37 cellular contexts compared by ENCODE assay signal in genomic region chr1:114258633-114259032, GRCh38.
"Had no signal": no experiment of that assay in that cellular context is flagged by ENCODE, and none has a peak within 500 bp of the region (broad histone marks: within the 10 kb centered on the region; RNA-seq: fewer than 3 reads in every experiment).

No MANE protein-coding gene starts in this region.

- H3K27ac Mint-ChIP-seq: activated B cell treated with CpG ODN at 0.5 μM for 24 hours; activated CD4-positive, alpha-beta memory T cell treated with anti-CD3 and anti-CD28 coated beads for 36 hours; activated CD4-positive, alpha-beta T cell treated with anti-CD3 and anti-CD28 coated beads, Interleukin-2, amount 10 ng/mL, durations not matched to agents 24 days and 14 days; activated CD8-positive, alpha-beta T cell treated with anti-CD3 and anti-CD28 coated beads for 36 hours; activated naive CD4-positive, alpha-beta T cell treated with anti-CD3 and anti-CD28 coated beads for 36 hours; activated naive CD4-positive, alpha-beta T cell treated with anti-CD3 and anti-CD28 coated beads, Interleukin-2, amount 50 U/mL, for 72 hours; activated naive CD8-positive, alpha-beta T cell treated with anti-CD3 and anti-CD28 coated beads for 36 hours; activated T-cell treated with anti-CD3 and anti-CD28 coated beads, Interleukin-2, amount 50 U/mL, for 72 hours; activated T-helper 1 cell treated with anti-CD3 and anti-CD28 coated beads, Interleukin-12 subunit alpha, Interleukin-12 subunit beta, Interleukin-2, Interleukin-4 antibody, amounts not matched to agents 30 ng/mL and 10 ng/mL and 1 ng/mL, durations not matched to agents 14 hours and 24 hours and 36 hours; activated T-helper 17 cell treated with anti-CD3 and anti-CD28 coated beads, Interleukin-2, amount 50 U/mL, for 72 hours; T-helper 1 cell treated with Interleukin-12 subunit alpha and Interleukin-12 subunit beta and Interleukin-4 antibody, amounts not matched to agents 30 μg/mL and 1 μg/mL, for 36 hours; T-helper 2 cell treated with Interferon-gamma antibody and Interleukin-4, amounts not matched to agents 5 μg/mL and 100 μg/mL, for 36 hours had no signal

- H3K27me3 Mint-ChIP-seq: activated CD4-positive, alpha-beta T cell treated with anti-CD3 and anti-CD28 coated beads, Interleukin-2, amount 10 ng/mL, durations not matched to agents 24 days and 14 days; activated naive CD8-positive, alpha-beta T cell treated with anti-CD3 and anti-CD28 coated beads for 36 hours; activated T-helper 17 cell treated with anti-CD3 and anti-CD28 coated beads, Interleukin-2, amount 50 U/mL, for 72 hours; central memory CD8-positive, alpha-beta T cell had no signal

- H3K4me3 ChIP-seq: adrenal gland, body of pancreas, breast epithelium had no signal

- H3K27me3 ChIP-seq: body of pancreas had no signal

- H3K27ac ChIP-seq: adrenal gland, body of pancreas, brain microvascular endothelial cell, breast epithelium, VCaP had no signal

- H3K4me1 Mint-ChIP-seq: activated B cell treated with CpG ODN at 0.5 μM for 24 hours; activated CD4-positive, alpha-beta T cell treated with anti-CD3 and anti-CD28 coated beads, Interleukin-2, amount 10 ng/mL, durations not matched to agents 24 days and 14 days; activated naive CD8-positive, alpha-beta T cell treated with anti-CD3 and anti-CD28 coated beads for 36 hours; activated T-helper 17 cell treated with anti-CD3 and anti-CD28 coated beads, Interleukin-2, amount 50 U/mL, for 72 hours; central memory CD8-positive, alpha-beta T cell had no signal

- H3K4me3 Mint-ChIP-seq: activated B cell treated with CpG ODN at 0.5 μM for 24 hours; activated CD4-positive, alpha-beta memory T cell treated with anti-CD3 and anti-CD28 coated beads for 36 hours; activated CD4-positive, alpha-beta T cell treated with anti-CD3 and anti-CD28 coated beads, Interleukin-2, amount 10 ng/mL, durations not matched to agents 24 days and 14 days; activated CD8-positive, alpha-beta T cell treated with anti-CD3 and anti-CD28 coated beads for 36 hours; activated naive CD4-positive, alpha-beta T cell treated with anti-CD3 and anti-CD28 coated beads for 36 hours; activated naive CD8-positive, alpha-beta T cell treated with anti-CD3 and anti-CD28 coated beads for 36 hours; activated T-cell treated with anti-CD3 and anti-CD28 coated beads, Interleukin-2, amount 50 U/mL, for 4 hours; activated T-cell treated with anti-CD3 and anti-CD28 coated beads, Interleukin-2, amount 50 U/mL, for 72 hours; activated T-helper 1 cell treated with anti-CD3 and anti-CD28 coated beads, Interleukin-12 subunit alpha, Interleukin-12 subunit beta, Interleukin-2, Interleukin-4 antibody, amounts not matched to agents 30 ng/mL and 10 ng/mL and 1 ng/mL, durations not matched to agents 14 hours and 24 hours and 36 hours; activated T-helper 17 cell treated with anti-CD3 and anti-CD28 coated beads, Interleukin-2, amount 50 U/mL, for 72 hours; central memory CD8-positive, alpha-beta T cell; T-helper 1 cell treated with Interleukin-12 subunit alpha and Interleukin-12 subunit beta and Interleukin-4 antibody, amounts not matched to agents 30 μg/mL and 1 μg/mL, for 36 hours; T-helper 2 cell treated with Interferon-gamma antibody and Interleukin-4, amounts not matched to agents 5 μg/mL and 100 μg/mL, for 36 hours had no signal

- H3K36me3 Mint-ChIP-seq: activated CD4-positive, alpha-beta memory T cell treated with anti-CD3 and anti-CD28 coated beads for 36 hours; activated naive CD4-positive, alpha-beta T cell treated with anti-CD3 and anti-CD28 coated beads, Interleukin-2, amount 50 U/mL, for 72 hours had no signal

- H3K9me3 ChIP-seq: adrenal gland, body of pancreas had no signal

- ATAC-seq: activated CD8-positive, alpha-beta T cell treated with anti-CD3 and anti-CD28 coated beads for 36 hours; activated naive CD4-positive, alpha-beta T cell treated with anti-CD3 and anti-CD28 coated beads, Interleukin-2, amount 50 U/mL, for 72 hours; activated T-cell treated with anti-CD3 and anti-CD28 coated beads, Interleukin-2, amount 50 U/mL, for 4 hours; activated T-cell treated with anti-CD3 and anti-CD28 coated beads, Interleukin-2, amount 50 U/mL, for 72 hours; activated T-helper 17 cell treated with anti-CD3 and anti-CD28 coated beads, Interleukin-2, amount 50 U/mL, for 72 hours; body of pancreas had no signal

- H3K36me3 ChIP-seq: adrenal gland, brain microvascular endothelial cell, breast epithelium had no signal

- H3K4me1 ChIP-seq: adrenal gland, body of pancreas, breast epithelium had no signal

- H3K9me3 Mint-ChIP-seq: activated T-helper 17 cell treated with anti-CD3 and anti-CD28 coated beads, Interleukin-2, amount 50 U/mL, for 72 hours had no signal

- DNase-seq: activated B cell treated with CpG ODN at 0.5 μM for 24 hours; activated CD4-positive, alpha-beta memory T cell treated with anti-CD3 and anti-CD28 coated beads for 36 hours; activated CD4-positive, alpha-beta T cell treated with anti-CD3 and anti-CD28 coated beads for 4 hours; activated CD4-positive, alpha-beta T cell treated with anti-CD3 and anti-CD28 coated beads, Interleukin-2, amount 10 ng/mL, durations not matched to agents 24 days and 14 days; activated CD4-positive, alpha-beta T cell treated with anti-CD3 and anti-CD28 coated beads, Interleukin-2, amount 50 U/mL, for 1 hour; activated CD4-positive, alpha-beta T cell treated with anti-CD3 and anti-CD28 coated beads, Interleukin-2, amount 50 U/mL, for 4 hours; activated CD4-positive, CD25-positive, alpha-beta regulatory T cell treated with anti-CD3 and anti-CD28 coated beads, Interleukin-2, amount 50 U/mL, for 72 hours; activated CD8-positive, alpha-beta memory T cell treated with anti-CD3 and anti-CD28 coated beads, Interleukin-2, amount 50 U/mL, for 4 hours; activated CD8-positive, alpha-beta T cell treated with anti-CD3 and anti-CD28 coated beads for 36 hours; activated effector memory CD4-positive, alpha-beta T cell treated with anti-CD3 and anti-CD28 coated beads, Interleukin-2, amount 50 U/mL, for 16 hours; activated gamma-delta T cell treated with Interleukin-2 at 50 U/mL for 16 hours; activated naive CD4-positive, alpha-beta T cell; activated naive CD4-positive, alpha-beta T cell treated with anti-CD3 and anti-CD28 coated beads for 36 hours; activated naive CD4-positive, alpha-beta T cell treated with anti-CD3 and anti-CD28 coated beads, Interleukin-2, amount 50 U/mL, for 16 hours; activated naive CD8-positive, alpha-beta T cell treated with anti-CD3 and anti-CD28 coated beads for 36 hours; activated T-cell treated with anti-CD3 and anti-CD28 coated beads for 4 hours; activated T-cell treated with anti-CD3 and anti-CD28 coated beads, Interleukin-2, amount 50 U/mL, for 1 hour; activated T-cell treated with anti-CD3 and anti-CD28 coated beads, Interleukin-2, amount 50 U/mL, for 4 hours; activated T-cell treated with anti-CD3 and anti-CD28 coated beads, Interleukin-2, amount 50 U/mL, for 72 hours; adrenal gland; amniotic stem cell; aorta; body of pancreas; brain microvascular endothelial cell; caudate nucleus; cerebellar nuclear complex; T-helper 1 cell; T-helper 2 cell; T-helper 9 cell had no signal
